In the genomic region with DNA sequence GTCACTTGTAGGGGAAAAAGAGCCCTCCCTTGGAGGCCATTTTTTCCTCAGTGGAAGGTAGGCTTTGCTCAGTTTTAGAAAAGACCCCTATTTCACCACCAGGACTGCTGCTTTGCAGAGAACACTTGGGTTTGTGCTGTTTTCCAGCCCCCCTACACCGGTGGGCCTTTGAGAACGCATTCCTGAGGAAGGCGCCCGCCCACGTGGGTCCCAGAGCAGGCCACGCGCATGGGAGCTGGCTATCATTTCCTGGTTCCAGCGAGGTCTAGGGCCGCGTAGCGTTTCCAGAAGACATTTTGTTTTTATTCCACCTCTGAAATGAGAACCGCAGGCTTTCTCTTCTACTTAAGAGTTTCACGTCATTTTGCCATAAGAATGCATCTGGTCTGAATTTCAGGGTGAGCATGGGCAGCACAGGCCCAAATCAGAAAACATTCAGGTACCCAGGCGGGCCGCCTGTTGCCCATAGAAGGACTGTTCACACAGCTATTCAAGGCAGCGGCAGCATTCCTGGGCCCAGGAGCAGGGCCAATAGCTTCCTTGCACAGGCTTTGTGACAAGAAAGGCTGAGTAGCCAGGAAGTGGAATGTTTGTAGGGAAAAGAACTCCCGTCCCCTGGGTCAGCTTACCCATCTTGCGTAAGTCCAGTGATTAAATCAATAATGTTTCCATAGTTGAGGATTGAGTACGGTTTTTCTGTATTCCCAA, we compare ENCODE assay signal across 8 cellular contexts. TPM values are rescaled to one million over a fixed set of nuclear protein-coding genes. Genes with fewer than 3 reads are reported as not detected.
A peak's percentile ranks its signal among the peaks of the same experiment; 100 is the strongest.
DNase-seq lines count a peak whose midpoint lies in the region; ATAC-seq and TF ChIP-seq lines count a peak whose summit lies in the region.

No MANE protein-coding gene starts in this region.

- no peaks in the 10 kb centered on the region for H3K9me3 ChIP-seq in naive thymus-derived CD4-positive, alpha-beta T cell (ENCODE audit: control insufficient read depth in 2 of 3, low read length in 3 of 3)

- DNase-seq in HEK293T (ENCODE audit: extremely low spot score): no peak
- peak; percentile 41 for DNase-seq in activated CD4-positive, alpha-beta memory T cell treated with anti-CD3 and anti-CD28 coated beads, Interleukin-2, amount 10 ng/mL, durations not matched to agents 7 days and 5 days
- peak; percentile 95 for DNase-seq in fibroblast of peridontal ligament (ENCODE audit: extremely low read depth)
- DNase-seq in naive thymus-derived CD4-positive, alpha-beta T cell: peak in 1 of 9 donors; percentile 40
- no peak for DNase-seq in NCI-H748 treated with DMSO at 0.1 percent for 48 hours (lab: John Stamatoyannopoulos, UW)
- no peak for DNase-seq in NCI-H146 treated with DMSO at 0.1 percent for 48 hours (lab: John Stamatoyannopoulos, UW; ENCODE audit: unreplicated experiment)
- DNase-seq in NCI-H446 treated with DMSO at 0.1 percent for 48 hours (lab: John Stamatoyannopoulos, UW): no peak
- no peak for DNase-seq in activated gamma-delta T cell (lab: John Stamatoyannopoulos, UW)

- H3K27ac Mint-ChIP-seq in activated CD4-positive, alpha-beta memory T cell treated with anti-CD3 and anti-CD28 coated beads, Interleukin-2, amount 10 ng/mL, durations not matched to agents 7 days and 5 days: peak overlapping the region; percentile 98
- peak overlapping the region; percentile 95 to 99 (median 98) for H3K27ac Mint-ChIP-seq in naive thymus-derived CD4-positive, alpha-beta T cell

- H3K4me3 ChIP-seq in naive thymus-derived CD4-positive, alpha-beta T cell (ENCODE audit: low read length): peak overlapping the region; percentile 98

- no peaks in the 10 kb centered on the region for H3K27me3 Mint-ChIP-seq in activated CD4-positive, alpha-beta memory T cell treated with anti-CD3 and anti-CD28 coated beads, Interleukin-2, amount 10 ng/mL, durations not matched to agents 7 days and 5 days
- peaks cover 0 to 3% (median 0%) of the 10 kb centered on the region in 5 donors for H3K27me3 Mint-ChIP-seq in naive thymus-derived CD4-positive, alpha-beta T cell

- peaks cover 25% of the 10 kb centered on the region for H3K4me1 Mint-ChIP-seq in activated CD4-positive, alpha-beta memory T cell treated with anti-CD3 and anti-CD28 coated beads, Interleukin-2, amount 10 ng/mL, durations not matched to agents 7 days and 5 days
- peaks cover 7 to 31% (median 25%) of the 10 kb centered on the region in 7 donors for H3K4me1 Mint-ChIP-seq in naive thymus-derived CD4-positive, alpha-beta T cell

- intact Hi-C loops in naive thymus-derived CD4-positive, alpha-beta T cell (cut with micrococcal nuclease): loop anchor here (1.0 to 5.0 kb wide), 9 partner anchors 9 to 612 kb away; a partner anchor contains a TSS

- peak overlapping the region; percentile 81 for H3K4me3 Mint-ChIP-seq in activated CD4-positive, alpha-beta memory T cell treated with anti-CD3 and anti-CD28 coated beads, Interleukin-2, amount 10 ng/mL, durations not matched to agents 7 days and 5 days
- H3K4me3 Mint-ChIP-seq in naive thymus-derived CD4-positive, alpha-beta T cell: peak overlapping the region; percentile 74 to 99 (median 91)

- peak overlapping the region; percentile 94 for H3K27ac ChIP-seq in naive thymus-derived CD4-positive, alpha-beta T cell (ENCODE audit: low read depth, low read length)

- H3K4me1 ChIP-seq in naive thymus-derived CD4-positive, alpha-beta T cell (ENCODE audit: control insufficient read depth in 2 of 2, insufficient read depth in 2 of 2, low read length in 2 of 2): peaks cover 19 to 24% of the 10 kb centered on the region in 2 donors

- CTCF ChIA-PET in HEK293T (lab: Yijun Ruan, JAX): interaction anchor here (0.6 kb wide), 1 partner anchor 50 kb away, joined by 3 read pairs; a partner anchor contains a TSS
- CTCF ChIA-PET in activated CD4-positive, alpha-beta memory T cell treated with anti-CD3 and anti-CD28 coated beads, Interleukin-2, amount 10 ng/mL, durations not matched to agents 7 days and 5 days (lab: Charles Lee): interaction anchor here (1.0 to 2.1 kb wide), 4 partner anchors 8 to 50 kb away, joined by 5 to 8 read pairs (median 6); a partner anchor contains a TSS
- CTCF ChIA-PET in naive thymus-derived CD4-positive, alpha-beta T cell (lab: Charles Lee): interaction anchor here (0.5 to 1.6 kb wide), 6 partner anchors 15 to 117 kb away, joined by 3 to 7 read pairs (median 3); no protein-coding TSS in a partner anchor

- H3K9me3 Mint-ChIP-seq in activated CD4-positive, alpha-beta memory T cell treated with anti-CD3 and anti-CD28 coated beads, Interleukin-2, amount 10 ng/mL, durations not matched to agents 7 days and 5 days: no peaks in the 10 kb centered on the region
- H3K9me3 Mint-ChIP-seq in naive thymus-derived CD4-positive, alpha-beta T cell: peaks cover 0 to 2% (median 0%) of the 10 kb centered on the region in 11 donors

- H3K27me3 ChIP-seq in naive thymus-derived CD4-positive, alpha-beta T cell (ENCODE audit: control insufficient read depth in 2 of 2, insufficient read depth in 2 of 2, low read length in 2 of 2): no peaks in the 10 kb centered on the region

- H3K36me3 Mint-ChIP-seq in activated CD4-positive, alpha-beta memory T cell treated with anti-CD3 and anti-CD28 coated beads, Interleukin-2, amount 10 ng/mL, durations not matched to agents 7 days and 5 days (ENCODE audit: low read depth): peaks cover 19% of the 10 kb centered on the region
- peaks cover 0 to 3% (median 0%) of the 10 kb centered on the region in 5 donors for H3K36me3 Mint-ChIP-seq in naive thymus-derived CD4-positive, alpha-beta T cell

- no peak for ATAC-seq in naive thymus-derived CD4-positive, alpha-beta T cell

- peaks cover 0 to 11% (median 0%) of the 10 kb centered on the region in 3 experiments for H3K36me3 ChIP-seq in naive thymus-derived CD4-positive, alpha-beta T cell (ENCODE audit: control insufficient read depth in 2 of 3, insufficient read depth in 3 of 3, low read length in 3 of 3)

- POLR2A ChIA-PET in HEK293T (lab: Yijun Ruan, JAX): interaction anchor here (1.5 to 6.1 kb wide), 8 partner anchors 8 to 50 kb away, joined by 3 to 55 read pairs (median 8); a partner anchor contains a TSS
- POLR2A ChIA-PET in activated CD4-positive, alpha-beta memory T cell treated with anti-CD3 and anti-CD28 coated beads, Interleukin-2, amount 10 ng/mL, durations not matched to agents 7 days and 5 days (lab: Charles Lee): interaction anchor here (0.8 to 7.8 kb wide), 14 partner anchors 8 to 211 kb away, joined by 3 to 94 read pairs (median 14); a partner anchor contains a TSS
- POLR2A ChIA-PET in naive thymus-derived CD4-positive, alpha-beta T cell (lab: Charles Lee): interaction anchor here (0.7 to 15.1 kb wide), 17 partner anchors 7 to 144 kb away, joined by 3 to 246 read pairs (median 4); a partner anchor contains a TSS

TF ChIP-seq in HEK293T, 16 proteins besides CTCF, POLR2A, EP300 and RAD21:
- TF ChIP-seq L3MBTL2 (conservative IDR thresholded peaks at IDR 0.05): peak; percentile 66; the same call in 1 of the 2 replicates
- TF ChIP-seq SP1 (IDR thresholded peaks at IDR 0.05): no peak

RNA-seq across cellular contexts. Expression of a gene that starts 1.3 kb away (rescaled TPM):
- 10 to 100 TPM; 26.7 to 27.0 TPM for total RNA-seq in activated CD4-positive, alpha-beta memory T cell treated with anti-CD3 and anti-CD28 coated beads, Interleukin-2, amount 10 ng/mL, durations not matched to agents 7 days and 5 days
- total RNA-seq in naive thymus-derived CD4-positive, alpha-beta T cell: 10 to 100 TPM; 25.2 to 58.1 (median 33.0) TPM
- 10 to 100 TPM; 17.2 to 31.1 TPM for polyA plus RNA-seq in naive thymus-derived CD4-positive, alpha-beta T cell

RNA-seq across cellular contexts. Expression of a gene that starts 9.5 kb away (rescaled TPM):
- 10 to 100 TPM; 15.4 to 17.2 TPM for total RNA-seq in activated CD4-positive, alpha-beta memory T cell treated with anti-CD3 and anti-CD28 coated beads, Interleukin-2, amount 10 ng/mL, durations not matched to agents 7 days and 5 days
- 10 to 100 TPM in 3 of 5 experiments, 1 to 10 TPM in 2; 7.7 to 14.3 (median 12.2) TPM for total RNA-seq in naive thymus-derived CD4-positive, alpha-beta T cell
- polyA plus RNA-seq in naive thymus-derived CD4-positive, alpha-beta T cell: 1 to 10 TPM; 4.4 to 6.3 TPM

RNA-seq across cellular contexts. Expression of a gene that starts 20.7 kb away (rescaled TPM):
- total RNA-seq in activated CD4-positive, alpha-beta memory T cell treated with anti-CD3 and anti-CD28 coated beads, Interleukin-2, amount 10 ng/mL, durations not matched to agents 7 days and 5 days: 10 to 100 TPM; 23.7 to 24.1 TPM
- total RNA-seq in naive thymus-derived CD4-positive, alpha-beta T cell: 10 to 100 TPM; 14.1 to 30.5 (median 20.3) TPM
- 10 to 100 TPM; 18.7 to 31.8 TPM for polyA plus RNA-seq in naive thymus-derived CD4-positive, alpha-beta T cell

RNA-seq across cellular contexts. Expression of a gene that starts 24.2 kb away (rescaled TPM):
- 10 to 100 TPM; 33.2 to 42.3 TPM for total RNA-seq in activated CD4-positive, alpha-beta memory T cell treated with anti-CD3 and anti-CD28 coated beads, Interleukin-2, amount 10 ng/mL, durations not matched to agents 7 days and 5 days
- total RNA-seq in naive thymus-derived CD4-positive, alpha-beta T cell: 10 to 100 TPM; 39.1 to 70.4 (median 62.2) TPM
- 10 to 100 TPM; 18.5 to 27.9 TPM for polyA plus RNA-seq in naive thymus-derived CD4-positive, alpha-beta T cell

RNA-seq across cellular contexts. Expression of a gene that starts 48.9 kb away (rescaled TPM):
- under 1 TPM in 1 of 2 experiments, not detected in 1; 0.08 TPM for total RNA-seq in activated CD4-positive, alpha-beta memory T cell treated with anti-CD3 and anti-CD28 coated beads, Interleukin-2, amount 10 ng/mL, durations not matched to agents 7 days and 5 days
- total RNA-seq in naive thymus-derived CD4-positive, alpha-beta T cell: not detected
- not detected for polyA plus RNA-seq in naive thymus-derived CD4-positive, alpha-beta T cell

Comparison
In these comparisons a context has a peak if more than half of its experiments do, and no peak if none do; other contexts are left out.
1. DNase-seq: peak in activated CD4-positive, alpha-beta memory T cell treated with anti-CD3 and anti-CD28 coated beads, Interleukin-2, amount 10 ng/mL, durations not matched to agents 7 days and 5 days (single experiment) and fibroblast of peridontal ligament (single experiment); none in HEK293T (single experiment), NCI-H748 treated with DMSO at 0.1 percent for 48 hours (single experiment), NCI-H146 treated with DMSO at 0.1 percent for 48 hours (single experiment), NCI-H446 treated with DMSO at 0.1 percent for 48 hours (single experiment) and activated gamma-delta T cell (single experiment).